ENCODE assay signal across 11 cellular contexts in the genomic region with DNA sequence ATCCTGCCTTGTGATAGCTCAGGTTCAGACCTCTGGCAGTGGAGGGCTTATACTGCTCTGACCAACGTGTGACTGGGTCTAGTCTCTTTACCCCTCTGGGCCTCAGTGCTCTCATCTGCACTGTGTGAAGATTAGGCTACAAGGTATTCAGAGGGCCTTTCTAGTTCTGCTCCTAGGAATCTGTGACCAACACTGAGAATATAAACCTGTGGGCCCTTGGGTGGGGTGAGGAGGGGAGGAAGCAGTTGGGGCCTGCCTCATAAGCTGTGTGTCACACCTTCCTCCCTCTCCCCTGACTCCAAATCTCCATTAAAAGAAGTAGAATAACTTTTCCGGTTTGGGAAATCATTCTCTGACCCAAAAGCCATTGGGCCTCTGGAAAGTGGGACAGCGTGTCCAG.
DNase-seq lines count a peak whose midpoint lies in the region; ATAC-seq and TF ChIP-seq lines count a peak whose summit lies in the region.
"Had no signal": no experiment of that assay in that cellular context is flagged by ENCODE, and none has a peak within 500 bp of the region (broad histone marks: within the 10 kb centered on the region; RNA-seq: fewer than 3 reads in every experiment).

No MANE protein-coding gene starts in this region.

- TF ChIP-seq CTCF in lower lobe of right lung (IDR thresholded peaks at IDR 0.05) = no peak

- H3K4me3 Mint-ChIP-seq in activated naive CD8-positive, alpha-beta T cell treated with anti-CD3 and anti-CD28 coated beads, Interleukin-2, amount 10 ng/mL, durations not matched to agents 7 days and 5 days = peak overlapping the region; percentile 53

- no peaks in the 10 kb centered on the region for H3K9me3 ChIP-seq in lower lobe of right lung

- peak overlapping the region; percentile 84 for H3K27ac ChIP-seq in lower lobe of right lung
- H3K27ac ChIP-seq: 22Rv1 had no signal

- H3K36me3 Mint-ChIP-seq in activated naive CD8-positive, alpha-beta T cell treated with anti-CD3 and anti-CD28 coated beads, Interleukin-2, amount 10 ng/mL, durations not matched to agents 7 days and 5 days = peaks cover 10% of the 10 kb centered on the region

- peak; percentile 22 for DNase-seq in SIG-M5 (lab: John Stamatoyannopoulos, UW)
- DNase-seq in SIG-M5 treated with dmso at 0.1 percent for 504 hours (lab: John Stamatoyannopoulos, UW; ENCODE audit: unreplicated experiment) = no peak
- no peak for DNase-seq in activated naive CD8-positive, alpha-beta T cell treated with anti-CD3 and anti-CD28 coated beads, Interleukin-2, amount 10 ng/mL, durations not matched to agents 7 days and 5 days
- no peak for DNase-seq in lower lobe of right lung
- DNase-seq in superior temporal gyrus (ENCODE audit: extremely low spot score) = peak; percentile 1
- no peak for DNase-seq in NCI-H524 (lab: John Stamatoyannopoulos, UW)
- no peak for DNase-seq in EL
- DNase-seq: occipital lobe had no signal

- H3K4me1 ChIP-seq in lower lobe of right lung = peaks cover 49% of the 10 kb centered on the region

- H3K4me1 Mint-ChIP-seq in activated naive CD8-positive, alpha-beta T cell treated with anti-CD3 and anti-CD28 coated beads, Interleukin-2, amount 10 ng/mL, durations not matched to agents 7 days and 5 days = peaks cover 50% of the 10 kb centered on the region

- H3K27me3 ChIP-seq in lower lobe of right lung (ENCODE audit: low read depth) = no peaks in the 10 kb centered on the region

- H3K27ac Mint-ChIP-seq in activated naive CD8-positive, alpha-beta T cell treated with anti-CD3 and anti-CD28 coated beads, Interleukin-2, amount 10 ng/mL, durations not matched to agents 7 days and 5 days = peak overlapping the region; percentile 89

- no peaks in the 10 kb centered on the region for H3K27me3 Mint-ChIP-seq in activated naive CD8-positive, alpha-beta T cell treated with anti-CD3 and anti-CD28 coated beads, Interleukin-2, amount 10 ng/mL, durations not matched to agents 7 days and 5 days

- ATAC-seq in activated naive CD8-positive, alpha-beta T cell treated with anti-CD3 and anti-CD28 coated beads, Interleukin-2, amount 10 ng/mL, durations not matched to agents 7 days and 5 days (ENCODE audit: low read depth) = peak; percentile 21
- peak; percentile 42 to 59 for ATAC-seq in lower lobe of right lung
- no peak for ATAC-seq in HG03025 (IDR thresholded peaks at IDR 0.05; ENCODE audit: low FRiP score, unreplicated experiment)
- ATAC-seq: HCT116 had no signal

- H3K4me3 ChIP-seq in lower lobe of right lung = no peak overlapping the region

- POLR2A ChIA-PET in activated naive CD8-positive, alpha-beta T cell treated with anti-CD3 and anti-CD28 coated beads, Interleukin-2, amount 10 ng/mL, durations not matched to agents 7 days and 5 days (lab: Charles Lee) = interaction anchor here (0.7 to 1.4 kb wide), 4 partner anchors 55 to 97 kb away, joined by 3 to 5 read pairs (median 3); a partner anchor contains a TSS

- H3K9me3 Mint-ChIP-seq in activated naive CD8-positive, alpha-beta T cell treated with anti-CD3 and anti-CD28 coated beads, Interleukin-2, amount 10 ng/mL, durations not matched to agents 7 days and 5 days = peaks cover 3% of the 10 kb centered on the region

- intact Hi-C loops in lower lobe of right lung (cut with DNase I) = no loop called here

- no peaks in the 10 kb centered on the region for H3K36me3 ChIP-seq in lower lobe of right lung

Comparison
In these comparisons a context has a peak if more than half of its experiments do, and no peak if none do; other contexts are left out.
1. DNase-seq: peak in SIG-M5 (single experiment) and superior temporal gyrus (single experiment); none in SIG-M5 treated with dmso at 0.1 percent for 504 hours (single experiment), activated naive CD8-positive, alpha-beta T cell treated with anti-CD3 and anti-CD28 coated beads, Interleukin-2, amount 10 ng/mL, durations not matched to agents 7 days and 5 days (single experiment), lower lobe of right lung (single experiment), NCI-H524 (0 of 2) and EL (single experiment).